ENCODE assay signal across 22 cellular contexts in the genomic region with DNA sequence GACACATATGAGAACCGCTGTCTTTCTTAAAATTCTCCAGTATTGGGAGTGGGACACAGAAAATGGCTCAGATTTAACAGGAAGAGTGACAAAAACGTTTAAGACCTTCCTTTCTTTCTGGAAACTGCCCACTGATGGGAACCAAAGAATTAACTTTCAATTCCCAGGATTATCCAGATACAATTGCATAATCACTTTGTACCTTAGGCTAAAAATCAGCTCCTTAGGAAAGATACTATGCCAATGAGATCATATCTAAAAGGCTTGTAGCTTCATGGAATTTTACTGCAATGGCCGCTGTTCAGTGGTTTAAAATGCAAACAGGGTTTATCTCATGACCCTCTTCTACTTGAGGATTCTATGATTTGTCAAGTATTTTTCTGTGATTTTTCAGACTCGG. TPM values are rescaled to one million over a fixed set of nuclear protein-coding genes. Genes with fewer than 3 reads are reported as not detected.
DNase-seq lines count a peak whose midpoint lies in the region; ATAC-seq, FAIRE-seq and TF ChIP-seq lines count a peak whose summit lies in the region.
"Had no signal": no experiment of that assay in that cellular context is flagged by ENCODE, and none has a peak within 500 bp of the region (broad histone marks: within the 10 kb centered on the region; RNA-seq: fewer than 3 reads in every experiment).

No MANE protein-coding gene starts in this region.

- no peaks in the 10 kb centered on the region for H3K27me3 Mint-ChIP-seq in HFFc6 (ENCODE audit: insufficient read depth)
- H3K27me3 Mint-ChIP-seq in naive thymus-derived CD8-positive, alpha-beta T cell: no peaks in the 10 kb centered on the region

- H3K4me3 ChIP-seq in endothelial cell of umbilical vein (replicated peaks in 1 of 3; ENCODE audit: insufficient read depth in 1 of 3, low read depth in 1 of 3, low read length in 3 of 3): no peak overlapping the region
- no peak overlapping the region for H3K4me3 ChIP-seq in psoas muscle

- peak; percentile 18 for FAIRE-seq in endothelial cell of umbilical vein (lab: Jason Lieb, UNC)
- FAIRE-seq: GM19239, H1, HepG2 had no signal

- CTCF ChIA-PET in endothelial cell of umbilical vein (lab: Charles Lee): interaction anchor here (1.0 kb wide), 1 partner anchor 10 kb away, joined by 3 read pairs; no protein-coding TSS in a partner anchor

- DNase-seq in EH (ENCODE audit: low read depth) (peak; percentile 39), HFFc6 (peak; percentile 20), endothelial cell of umbilical vein (ENCODE audit: low read depth, low spot score) (no peak), psoas muscle (no peak), left cardiac atrium (no peak)
- no peak for DNase-seq in naive thymus-derived CD8-positive, alpha-beta T cell
- DNase-seq: DMS 273 treated with DMSO at 0.1 percent for 48 hours, DND-41, GF-D8, KG1, NCI-H1105 treated with DMSO at 0.1 percent for 48 hours, NCI-H1694 treated with DMSO at 0.1 percent for 48 hours, NCI-H510A, RPMI8226, SHP77 treated with DMSO at 0.1 percent for 48 hours, SK-N-SH had no signal

- H3K36me3 Mint-ChIP-seq in HFFc6 (ENCODE audit: low read depth): peaks cover 4% of the 10 kb centered on the region; the same call in 1 of the 2 replicates
- peaks cover 0 to 18% (median 2%) of the 10 kb centered on the region in 3 donors for H3K36me3 Mint-ChIP-seq in naive thymus-derived CD8-positive, alpha-beta T cell

- H3K27ac Mint-ChIP-seq in HFFc6: peak overlapping the region; percentile 69; the same call in 1 of the 2 replicates
- peak overlapping the region in 1 of 10 donors; percentile 48 for H3K27ac Mint-ChIP-seq in naive thymus-derived CD8-positive, alpha-beta T cell

- H3K4me3 Mint-ChIP-seq in HFFc6: no peak overlapping the region
- H3K4me3 Mint-ChIP-seq in naive thymus-derived CD8-positive, alpha-beta T cell: no peak overlapping the region

- H3K9ac ChIP-seq in endothelial cell of umbilical vein (replicated peaks; ENCODE audit: extremely low read depth, insufficient read depth, low read length): no peak overlapping the region
- H3K9ac ChIP-seq: SK-N-SH had no signal

- POLR2A ChIA-PET in endothelial cell of umbilical vein (lab: Charles Lee): interaction anchor here (1.3 kb wide), 1 partner anchor 15 kb away, joined by 3 read pairs; no protein-coding TSS in a partner anchor
- POLR2A ChIA-PET in naive thymus-derived CD8-positive, alpha-beta T cell (lab: Charles Lee): no interaction called here

- peaks cover 5% of the 10 kb centered on the region for H3K4me1 ChIP-seq in endothelial cell of umbilical vein (ENCODE audit: control insufficient read depth, extremely low read depth, insufficient read depth, low read length)
- peaks cover 59% of the 10 kb centered on the region for H3K4me1 ChIP-seq in psoas muscle

- H3K27me3 ChIP-seq in endothelial cell of umbilical vein (ENCODE audit: control insufficient read depth in 2 of 2, insufficient read depth in 2 of 2, low read length in 2 of 2) (no peaks in the 10 kb centered on the region), psoas muscle (ENCODE audit: insufficient read depth in 3 of 3, low read length in 2 of 3) (no peaks in the 10 kb centered on the region)

- no peaks in the 10 kb centered on the region for H3K9me3 Mint-ChIP-seq in HFFc6
- H3K9me3 Mint-ChIP-seq in naive thymus-derived CD8-positive, alpha-beta T cell: no peaks in the 10 kb centered on the region

- H3K27ac ChIP-seq in endothelial cell of umbilical vein (ENCODE audit: insufficient read depth, low read depth, low read length): no peak overlapping the region
- H3K27ac ChIP-seq in psoas muscle: peak overlapping the region; percentile 53
- H3K27ac ChIP-seq: C4-2B had no signal

- dilution Hi-C loops in endothelial cell of umbilical vein (cut with MboI; ENCODE audit: extremely low pct_ligation_motif_present, low sequenced_read_pairs): no loop called here

- no TSS peak for BruUV-seq in endothelial cell of umbilical vein (replicated peaks; lab: Mats Ljungman, UMichigan)

- TF ChIP-seq CTCF in HFFc6 (IDR thresholded peaks at IDR 0.05) (no peak), endothelial cell of umbilical vein (IDR thresholded peaks at IDR 0.05; ENCODE audit: extremely low read depth in 1 of 2, insufficient read depth in 1 of 2, low read depth in 1 of 2, low read length in 2 of 2) (no peak), psoas muscle (IDR thresholded peaks at IDR 0.05) (no peak)

- H3K36me3 ChIP-seq in endothelial cell of umbilical vein (ENCODE audit: control insufficient read depth in 2 of 2, extremely low read depth in 1 of 2, insufficient read depth in 2 of 2, low read length in 2 of 2) (no peaks in the 10 kb centered on the region), psoas muscle (ENCODE audit: insufficient read depth in 1 of 2, low read depth in 1 of 2) (peaks cover 0 to 28% of the 10 kb centered on the region in 2 donors)

- TF ChIP-seq POLR2A in endothelial cell of umbilical vein (IDR thresholded peaks at IDR 0.05; ENCODE audit: low read depth, low read length): no peak

- H3K9me3 ChIP-seq in endothelial cell of umbilical vein (replicated peaks; ENCODE audit: control insufficient read depth, insufficient read depth, low read length) (no peaks in the 10 kb centered on the region), psoas muscle (no peaks in the 10 kb centered on the region)
- H3K9me3 ChIP-seq: SK-N-SH had no signal

- 79 to 84% (median 81%) methylated on average over 4 of the region's 4 CpGs for WGBS in psoas muscle, 3 donors

- no peaks in the 10 kb centered on the region for H3K79me2 ChIP-seq in endothelial cell of umbilical vein (ENCODE audit: control insufficient read depth, insufficient read depth, low read length)

- no peaks in the 10 kb centered on the region for H4K20me1 ChIP-seq in endothelial cell of umbilical vein (replicated peaks; ENCODE audit: control insufficient read depth, extremely low read depth, insufficient read depth, low read length)

- no peaks in the 10 kb centered on the region for H3K9me1 ChIP-seq in endothelial cell of umbilical vein (replicated peaks; ENCODE audit: control insufficient read depth, extremely low read depth, insufficient read depth, low read length)

- H3K4me2 ChIP-seq in endothelial cell of umbilical vein (ENCODE audit: insufficient read depth, low read length): no peak overlapping the region
- H3K4me2 ChIP-seq: SK-N-SH had no signal

- intact Hi-C loops in endothelial cell of umbilical vein (cut with micrococcal nuclease) (no loop called here), psoas muscle (cut with DNase I) (no loop called here), left cardiac atrium (cut with DNase I) (no loop called here)

- ATAC-seq in psoas muscle (no peak), GM19324 (IDR thresholded peaks at IDR 0.05; ENCODE audit: low FRiP score, unreplicated experiment) (no peak), HG03159 (IDR thresholded peaks at IDR 0.05; ENCODE audit: unreplicated experiment) (no peak), left cardiac atrium (no peak)
- ATAC-seq in naive thymus-derived CD8-positive, alpha-beta T cell: no peak
- ATAC-seq: HepG2 had no signal

- H2AFZ ChIP-seq in endothelial cell of umbilical vein (ENCODE audit: low read depth, low read length): no peak overlapping the region

- peaks cover 33% of the 10 kb centered on the region for H3K4me1 Mint-ChIP-seq in HFFc6 (ENCODE audit: low read depth)
- H3K4me1 Mint-ChIP-seq in naive thymus-derived CD8-positive, alpha-beta T cell: no peaks in the 10 kb centered on the region

TF ChIP-seq in endothelial cell of umbilical vein, 7 proteins besides CTCF, POLR2A, EP300 and RAD21:
- TF ChIP-seq FOS (IDR thresholded peaks at IDR 0.05; ENCODE audit: borderline replicate concordance, insufficient read depth, low read length) (no peak), MYC (IDR thresholded peaks at IDR 0.05; ENCODE audit: low read depth, low read length) (no peak), EZH2 (IDR thresholded peaks at IDR 0.05; ENCODE audit: borderline replicate concordance, low read depth, low read length, severe bottlenecking) (no peak), POLR2AphosphoS5 (IDR thresholded peaks at IDR 0.05; ENCODE audit: insufficient read depth, low read depth, low read length) (no peak), GATA2 (IDR thresholded peaks at IDR 0.05; ENCODE audit: insufficient read depth, insufficient read length, low read depth, low read length) (no peak), MAX (IDR thresholded peaks at IDR 0.05; ENCODE audit: insufficient read depth, insufficient read length) (no peak), JUN (IDR thresholded peaks at IDR 0.05; ENCODE audit: borderline replicate concordance, insufficient read depth, insufficient read length, low read depth) (no peak)

RNA-seq across cellular contexts. Expression of gene ERN1, which starts 31.4 kb away (rescaled TPM):
- 10 to 100 TPM in 2 of 6 experiments, 1 to 10 TPM in 4; 6.8 to 12.8 (median 7.9) TPM for total RNA-seq in HFFc6 (2021; fragmentation: NEBNext Ultra II Directional; extraction: Animal tissue kit (Norgen Biotek cat#: 25700))
- total RNA-seq in endothelial cell of umbilical vein: 14.7 and 21.5 TPM in 2 replicates
- 8.3 and 9.1 TPM in 2 replicates for polyA plus RNA-seq in endothelial cell of umbilical vein
- polyA plus RNA-seq in endothelial cell of umbilical vein (2011; cell fraction: cytosol; rRNA removed): 6.7 and 7.2 TPM in 2 replicates
- 24.2 and 25.2 TPM in 2 replicates for polyA plus RNA-seq in endothelial cell of umbilical vein (2011; cell fraction: nucleus; rRNA removed)
- 7.8 and 8.7 TPM in 2 replicates for polyA plus RNA-seq in endothelial cell of umbilical vein (2012)
- polyA minus RNA-seq in endothelial cell of umbilical vein: 17.7 and 31.3 TPM in 2 replicates
- 10.1 TPM for polyA minus RNA-seq in endothelial cell of umbilical vein (2011; cell fraction: cytosol; rRNA and poly(A)+ RNA removed)
- 28.5 and 35.8 TPM in 2 replicates for polyA minus RNA-seq in endothelial cell of umbilical vein (2011; cell fraction: nucleus; rRNA and poly(A)+ RNA removed)
- total RNA-seq in psoas muscle: 10 to 100 TPM; 10.6 to 16.6 (median 14.2) TPM
- 1 to 10 TPM; 2.8 to 7.6 (median 5.4) TPM for polyA plus RNA-seq in psoas muscle
- total RNA-seq in left cardiac atrium: 10 to 100 TPM; 11.4 to 15.4 TPM
- total RNA-seq in naive thymus-derived CD8-positive, alpha-beta T cell: 10 to 100 TPM; 23.6 to 24.0 TPM
- 10 to 100 TPM in 2 of 3 donors, 1 to 10 TPM in 1; 9.3 to 21.2 (median 11.5) TPM for polyA plus RNA-seq in naive thymus-derived CD8-positive, alpha-beta T cell

Comparison
In these comparisons a context has a peak if more than half of its experiments do, and no peak if none do; other contexts are left out.
1. DNase-seq: peak in EH (single experiment) and HFFc6 (single experiment); none in endothelial cell of umbilical vein (single experiment), psoas muscle (0 of 2), left cardiac atrium (single experiment) and naive thymus-derived CD8-positive, alpha-beta T cell (0 of 10).